In the genomic region with DNA sequence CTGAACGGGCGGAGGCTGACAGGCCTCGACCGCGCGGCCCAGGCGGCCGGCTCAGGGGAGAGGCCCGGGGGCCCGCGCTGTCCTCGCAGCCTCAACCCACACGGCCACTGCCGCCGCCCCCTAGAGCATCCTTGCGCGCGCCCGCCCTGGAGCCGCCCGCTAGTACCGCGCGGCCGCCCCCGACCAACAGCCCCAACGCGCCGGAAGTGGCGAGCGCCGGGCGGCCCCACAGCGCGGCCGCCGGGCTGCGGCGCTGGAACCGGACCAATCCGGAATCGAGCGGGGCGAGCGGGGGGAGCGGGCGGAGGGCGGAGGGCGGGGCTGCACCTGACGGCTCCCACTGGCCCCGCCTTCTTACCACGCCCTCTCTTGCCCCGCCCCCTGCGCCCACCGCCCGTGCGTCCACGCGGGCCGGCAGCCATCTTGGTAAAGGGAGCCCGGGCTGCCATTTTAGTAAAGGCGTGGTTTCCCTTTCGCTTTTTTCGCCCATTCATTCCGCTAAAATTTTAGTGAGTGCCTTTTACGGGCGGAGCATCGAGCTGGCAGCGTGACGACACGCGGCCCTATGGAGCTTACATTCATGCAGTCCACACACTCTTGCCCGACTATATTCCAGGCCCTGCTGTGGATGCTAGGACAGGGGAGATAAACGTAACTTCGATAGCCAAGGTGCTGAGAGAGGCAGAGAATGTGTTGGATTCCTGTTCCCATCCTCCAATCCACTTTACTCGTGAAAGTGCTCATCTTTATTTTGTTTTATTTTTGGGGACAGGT, we compare ENCODE assay signal across 8 cellular contexts.
DNase-seq lines count a peak whose midpoint lies in the region; ATAC-seq and FAIRE-seq lines count a peak whose summit lies in the region.

A gene with protein sequence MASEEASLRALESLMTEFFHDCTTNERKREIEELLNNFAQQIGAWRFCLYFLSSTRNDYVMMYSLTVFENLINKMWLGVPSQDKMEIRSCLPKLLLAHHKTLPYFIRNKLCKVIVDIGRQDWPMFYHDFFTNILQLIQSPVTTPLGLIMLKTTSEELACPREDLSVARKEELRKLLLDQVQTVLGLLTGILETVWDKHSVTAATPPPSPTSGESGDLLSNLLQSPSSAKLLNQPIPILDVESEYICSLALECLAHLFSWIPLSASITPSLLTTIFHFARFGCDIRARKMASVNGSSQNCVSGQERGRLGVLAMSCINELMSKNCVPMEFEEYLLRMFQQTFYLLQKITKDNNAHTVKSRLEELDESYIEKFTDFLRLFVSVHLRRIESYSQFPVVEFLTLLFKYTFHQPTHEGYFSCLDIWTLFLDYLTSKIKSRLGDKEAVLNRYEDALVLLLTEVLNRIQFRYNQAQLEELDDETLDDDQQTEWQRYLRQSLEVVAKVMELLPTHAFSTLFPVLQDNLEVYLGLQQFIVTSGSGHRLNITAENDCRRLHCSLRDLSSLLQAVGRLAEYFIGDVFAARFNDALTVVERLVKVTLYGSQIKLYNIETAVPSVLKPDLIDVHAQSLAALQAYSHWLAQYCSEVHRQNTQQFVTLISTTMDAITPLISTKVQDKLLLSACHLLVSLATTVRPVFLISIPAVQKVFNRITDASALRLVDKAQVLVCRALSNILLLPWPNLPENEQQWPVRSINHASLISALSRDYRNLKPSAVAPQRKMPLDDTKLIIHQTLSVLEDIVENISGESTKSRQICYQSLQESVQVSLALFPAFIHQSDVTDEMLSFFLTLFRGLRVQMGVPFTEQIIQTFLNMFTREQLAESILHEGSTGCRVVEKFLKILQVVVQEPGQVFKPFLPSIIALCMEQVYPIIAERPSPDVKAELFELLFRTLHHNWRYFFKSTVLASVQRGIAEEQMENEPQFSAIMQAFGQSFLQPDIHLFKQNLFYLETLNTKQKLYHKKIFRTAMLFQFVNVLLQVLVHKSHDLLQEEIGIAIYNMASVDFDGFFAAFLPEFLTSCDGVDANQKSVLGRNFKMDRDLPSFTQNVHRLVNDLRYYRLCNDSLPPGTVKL (minus strand): TSS at position 208 of the 774 bp plus-strand sequence. CDS start 597 bp downstream, outside the sequence.

- H3K27me3 Mint-ChIP-seq in memory B cell = no peaks in the 10 kb centered on the region

- no peaks in the 10 kb centered on the region for H3K27me3 ChIP-seq in effector memory CD4-positive, alpha-beta T cell (replicated peaks; ENCODE audit: control insufficient read depth, insufficient read depth, low read length, poor library complexity, severe bottlenecking)

- peaks cover 2% of the 10 kb centered on the region for H3K9me3 Mint-ChIP-seq in memory B cell

- H3K27ac ChIP-seq in effector memory CD4-positive, alpha-beta T cell (ENCODE audit: insufficient read depth, low read length, poor library complexity, severe bottlenecking) = peak within 1 kb of the TSS; percentile 84

- H3K4me1 ChIP-seq in effector memory CD4-positive, alpha-beta T cell (ENCODE audit: control insufficient read depth, insufficient read depth, low read length, poor library complexity, severe bottlenecking) = peaks cover 17% of the 10 kb centered on the region

- DNase-seq in CMK (ENCODE audit: low read depth) (peak; percentile 86), HTR-8/SVneo (ENCODE audit: insufficient read length, low spot score) (peak; percentile 77), NOMO-1 treated with DMSO at 0.1 percent for 48 hours (lab: John Stamatoyannopoulos, UW; ENCODE audit: unreplicated experiment) (peak; percentile 98), memory B cell (ENCODE audit: low spot score in 2 of 2) (peak; percentile 99)
- peak; percentile 97 to 99 for DNase-seq in activated CD8-positive, alpha-beta memory T cell treated with anti-CD3 and anti-CD28 coated beads for 4 hours (ENCODE audit: low read depth in 2 of 2)
- DNase-seq in effector memory CD4-positive, alpha-beta T cell = peak; percentile 93 to 99 (median 97)
- DNase-seq in stimulated activated CD8-positive, alpha-beta memory T cell treated with anti-CD3 and anti-CD28 coated beads, Interleukin-12 subunit alpha, Interleukin-12 subunit beta, amount 100 ng/mL, for 1 hour (ENCODE audit: low read depth) = peak; percentile 98

- peak; percentile 83 for ATAC-seq in GM21360 (IDR thresholded peaks at IDR 0.05; ENCODE audit: unreplicated experiment)
- peak; percentile 84 for ATAC-seq in memory B cell (ENCODE audit: low read depth)

- peak within 1 kb of the TSS; percentile 64 for H3K4me3 ChIP-seq in effector memory CD4-positive, alpha-beta T cell (ENCODE audit: insufficient read depth, low read depth, low read length, poor library complexity, severe bottlenecking)

- H3K36me3 Mint-ChIP-seq in memory B cell = peaks cover 15% of the 10 kb centered on the region

- peaks cover 8% of the 10 kb centered on the region for H3K36me3 ChIP-seq in effector memory CD4-positive, alpha-beta T cell (ENCODE audit: control insufficient read depth, insufficient read depth, low read length)

- H3K4me3 Mint-ChIP-seq in memory B cell = peak within 1 kb of the TSS; percentile 85

- FAIRE-seq in HTR-8/SVneo (lab: Jason Lieb, UNC) = no peak

- no peaks in the 10 kb centered on the region for H3K9me3 ChIP-seq in effector memory CD4-positive, alpha-beta T cell (ENCODE audit: control insufficient read depth, low read length)

- peaks cover 22% of the 10 kb centered on the region for H3K4me1 Mint-ChIP-seq in memory B cell

- peak within 1 kb of the TSS; percentile 32 for H3K27ac Mint-ChIP-seq in memory B cell

Comparison
In these comparisons a context has a peak if more than half of its experiments do, and no peak if none do; other contexts are left out.
1. Peak in every context shown above with its lines: DNase-seq, ATAC-seq, H3K4me3 ChIP-seq and H3K27ac ChIP-seq.